8 cellular contexts compared by ENCODE assay signal in the genomic region with DNA sequence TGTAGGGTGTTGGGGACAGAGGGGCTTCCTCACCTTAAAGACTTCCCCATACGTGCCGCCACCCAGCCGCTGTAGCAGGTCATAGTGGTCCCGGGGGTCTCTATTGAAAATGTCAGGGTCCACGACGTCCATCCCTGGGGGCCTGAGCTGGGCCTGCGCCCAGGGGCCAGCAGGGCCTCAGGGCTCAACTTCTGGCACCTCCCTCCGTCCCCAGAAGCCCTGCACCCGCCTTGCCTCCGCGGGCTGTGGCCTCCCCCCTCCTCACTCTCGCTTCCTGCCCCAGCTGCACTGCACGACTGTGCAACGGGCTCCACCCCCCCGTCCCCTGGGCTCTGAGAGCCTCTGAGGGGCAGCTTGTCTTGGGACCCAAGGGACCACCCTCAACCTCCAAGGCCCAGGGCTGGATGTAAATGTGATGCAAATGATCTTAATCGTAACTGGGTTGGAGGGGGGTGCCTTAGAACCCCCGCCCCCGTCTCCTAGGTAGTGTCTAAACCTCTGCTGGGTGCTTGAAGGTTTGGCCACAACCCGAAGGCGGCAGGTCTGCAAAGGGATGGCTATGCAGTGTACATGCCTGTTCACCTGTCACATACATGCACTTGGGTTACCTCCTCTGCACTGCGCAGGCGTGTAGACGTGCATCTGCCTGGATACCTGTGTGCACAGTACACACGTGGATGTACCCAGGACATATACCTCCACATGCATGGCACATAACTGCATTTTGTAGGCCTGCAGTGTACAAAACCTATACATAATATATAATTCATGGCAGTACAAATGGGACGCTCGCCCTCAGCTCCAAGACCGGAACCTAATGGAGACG. TPM values are rescaled to one million over a fixed set of nuclear protein-coding genes. Genes with fewer than 3 reads are reported as not detected.
DNase-seq lines count a peak whose midpoint lies in the region; ATAC-seq and TF ChIP-seq lines count a peak whose summit lies in the region.

Gene MAP4K1 (minus strand): TSS at position 190 of the 826 bp plus-strand sequence. CDS start 58 bp downstream, at position 132.

- CTCF ChIA-PET in Calu3 (lab: Charles Lee): interaction anchor here (0.6 to 2.4 kb wide), 6 partner anchors 17 to 642 kb away, joined by 3 to 11 read pairs (median 4); partner anchors contain the start of gene FAM98C
- CTCF ChIA-PET in WTC11 (lab: Charles Lee): interaction anchor here (0.6 to 2.4 kb wide), 19 partner anchors 17 to 358 kb away, joined by 3 to 32 read pairs (median 5); partner anchors contain the start of genes ACTN4, FAM98C, MRPS12 and SARS2

- H2AFZ ChIP-seq in KMS-11 (ENCODE audit: low read depth): peak within 1 kb of the TSS; percentile 63

- no peak for DNase-seq in Calu3
- DNase-seq in WTC11 (ENCODE audit: low spot score): peak; percentile 26
- peak; percentile 62 for DNase-seq in central memory CD4-positive, alpha-beta T cell
- no peak for DNase-seq in lung (ENCODE audit: low spot score)
- DNase-seq in stimulated activated CD8-positive, alpha-beta memory T cell treated with anti-CD3 and anti-CD28 coated beads, Interleukin-15, amount 100 ng/mL, for 4 hours (ENCODE audit: low read depth in 2 of 2): peak; percentile 36 to 44
- no peak for DNase-seq in NCI-H2196 (lab: John Stamatoyannopoulos, UW; ENCODE audit: unreplicated experiment)

- peaks cover 13% of the 10 kb centered on the region for H3K4me1 Mint-ChIP-seq in Calu3 (ENCODE audit: low read depth, unreplicated experiment)
- H3K4me1 Mint-ChIP-seq in WTC11: peaks cover 42% of the 10 kb centered on the region

- peak within 1 kb of the TSS; percentile 98 for H3K27ac Mint-ChIP-seq in Calu3 (ENCODE audit: unreplicated experiment)
- H3K27ac Mint-ChIP-seq in WTC11: peak within 1 kb of the TSS; percentile 99

- POLR2A ChIA-PET in WTC11 (lab: Charles Lee): interaction anchor here (0.5 to 2.6 kb wide), 8 partner anchors 17 to 385 kb away, joined by 3 to 28 read pairs (median 4); partner anchors contain the start of gene ACTN4

- peak within 1 kb of the TSS; percentile 98 for H3K4me3 Mint-ChIP-seq in Calu3 (ENCODE audit: low read depth, unreplicated experiment)
- H3K4me3 Mint-ChIP-seq in WTC11: peak within 1 kb of the TSS; percentile 100

- H3K36me3 Mint-ChIP-seq in Calu3 (ENCODE audit: insufficient read depth, unreplicated experiment) (peaks cover 40% of the 10 kb centered on the region), WTC11 (peaks cover 29% of the 10 kb centered on the region)

- TF ChIP-seq CTCF in Calu3 (IDR thresholded peaks at IDR 0.05; ENCODE audit: unreplicated experiment) (no peak), KMS-11 (conservative IDR thresholded peaks at IDR 0.05; ENCODE audit: low read depth, low read length) (no peak), WTC11 (IDR thresholded peaks at IDR 0.05) (no peak), lung (IDR thresholded peaks at IDR 0.05; ENCODE audit: control extremely low read depth, extremely low read depth) (no peak)

- peak within 1 kb of the TSS; percentile 83 for H3K27ac ChIP-seq in KMS-11
- H3K27ac ChIP-seq in lung (ENCODE audit: low read depth in 1 of 2, low read length in 1 of 2): peak within 1 kb of the TSS; percentile 77 to 81

- H3K4me1 ChIP-seq in KMS-11 (ENCODE audit: low read depth, poor library complexity, severe bottlenecking) (peaks cover 17% of the 10 kb centered on the region), lung (ENCODE audit: control insufficient read depth in 2 of 2, insufficient read depth in 2 of 2, low read length in 2 of 2) (peaks cover 6 to 17% of the 10 kb centered on the region in 2 donors)

- no peaks in the 10 kb centered on the region for H3K9me3 ChIP-seq in lung (ENCODE audit: control insufficient read depth in 2 of 2, insufficient read depth in 1 of 2, low read length in 1 of 2)

- no peaks in the 10 kb centered on the region for H4K20me1 ChIP-seq in KMS-11 (ENCODE audit: insufficient read depth)

- intact Hi-C loops in Calu3 (cut with micrococcal nuclease; ENCODE audit: unreplicated experiment): no loop called here

- no TSS peak for BruUV-seq in Calu3 (replicated peaks; lab: Mats Ljungman, UMichigan)

- ATAC-seq in GM21447 (IDR thresholded peaks at IDR 0.05; ENCODE audit: unreplicated experiment): peak; percentile 64
- peak; percentile 8 for ATAC-seq in WTC11
- no peak for ATAC-seq in lung (ENCODE audit: insufficient read depth, low FRiP score)

- H3K9me3 Mint-ChIP-seq in Calu3 (ENCODE audit: low read depth, unreplicated experiment) (no peaks in the 10 kb centered on the region), WTC11 (no peaks in the 10 kb centered on the region)

- peak within 1 kb of the TSS; percentile 76 for H3K9ac ChIP-seq in KMS-11

- 0 out of 2 replicates have a peak, but pooled peaks cover 7% of the 10 kb centered on the region for H3K36me3 ChIP-seq in KMS-11 (ENCODE audit: insufficient read depth)
- H3K36me3 ChIP-seq in lung (ENCODE audit: control insufficient read depth in 2 of 2, insufficient read depth in 2 of 2, low read length in 2 of 2): peaks cover 8 to 12% of the 10 kb centered on the region in 2 donors

- H3K27me3 ChIP-seq in KMS-11 (ENCODE audit: insufficient read depth, low read depth): no peaks in the 10 kb centered on the region
- H3K27me3 ChIP-seq in lung (ENCODE audit: control insufficient read depth, insufficient read depth): no peaks in the 10 kb centered on the region

- H3K79me2 ChIP-seq in KMS-11 (ENCODE audit: insufficient read depth, low read depth): peaks cover 47% of the 10 kb centered on the region

- peak within 1 kb of the TSS; percentile 89 for H3K4me2 ChIP-seq in KMS-11

- H3K27me3 Mint-ChIP-seq in Calu3 (ENCODE audit: unreplicated experiment): peaks cover 21% of the 10 kb centered on the region
- H3K27me3 Mint-ChIP-seq in WTC11 (ENCODE audit: low read depth): no peaks in the 10 kb centered on the region; the same call in 1 of the 2 replicates

- WGBS in lung, 2 donors: 12 to 25% methylated on average over 28 of the region's 28 CpGs

- H3K4me3 ChIP-seq in KMS-11 (IDR thresholded peaks at IDR 0.05; ENCODE audit: insufficient read depth, low read depth, low read length) (peak within 1 kb of the TSS; percentile 28), lung (peak within 1 kb of the TSS; percentile 50)

TF ChIP-seq in WTC11, 78 proteins besides CTCF, POLR2A, EP300 and RAD21:
- TF ChIP-seq GTF2I (CRISPR knock-in tag; conservative IDR thresholded peaks at IDR 0.05) (no peak), CREM (CRISPR knock-in tag; IDR thresholded peaks at IDR 0.05) (0 out of 2 replicates have a peak, but pooled peaks have one; percentile 10), SMAD4 (CRISPR knock-in tag; IDR thresholded peaks at IDR 0.05) (no peak)

RNA-seq across cellular contexts. Expression of gene MAP4K1, which starts in this region (rescaled TPM):
- total RNA-seq in Calu3 (2022) (1.2 TPM in 1 of 2 replicates, not detected in the other), WTC11 (2021) (14.0 to 25.0 TPM (median 24.5 TPM) in 3 replicates), lung (1 to 10 TPM; 4.0 to 9.8 TPM)
- 10 to 100 TPM in 1 of 2 donors, 1 to 10 TPM in 1; 7.0 to 13.1 TPM for polyA plus RNA-seq in lung

Comparison
In these comparisons a context has a peak if more than half of its experiments do, and no peak if none do; other contexts are left out.
1. DNase-seq: peak in WTC11 (single experiment), central memory CD4-positive, alpha-beta T cell (single experiment) and stimulated activated CD8-positive, alpha-beta memory T cell treated with anti-CD3 and anti-CD28 coated beads, Interleukin-15, amount 100 ng/mL, for 4 hours (2 of 2); none in Calu3 (single experiment), lung (single experiment) and NCI-H2196 (single experiment).